In the genomic region with DNA sequence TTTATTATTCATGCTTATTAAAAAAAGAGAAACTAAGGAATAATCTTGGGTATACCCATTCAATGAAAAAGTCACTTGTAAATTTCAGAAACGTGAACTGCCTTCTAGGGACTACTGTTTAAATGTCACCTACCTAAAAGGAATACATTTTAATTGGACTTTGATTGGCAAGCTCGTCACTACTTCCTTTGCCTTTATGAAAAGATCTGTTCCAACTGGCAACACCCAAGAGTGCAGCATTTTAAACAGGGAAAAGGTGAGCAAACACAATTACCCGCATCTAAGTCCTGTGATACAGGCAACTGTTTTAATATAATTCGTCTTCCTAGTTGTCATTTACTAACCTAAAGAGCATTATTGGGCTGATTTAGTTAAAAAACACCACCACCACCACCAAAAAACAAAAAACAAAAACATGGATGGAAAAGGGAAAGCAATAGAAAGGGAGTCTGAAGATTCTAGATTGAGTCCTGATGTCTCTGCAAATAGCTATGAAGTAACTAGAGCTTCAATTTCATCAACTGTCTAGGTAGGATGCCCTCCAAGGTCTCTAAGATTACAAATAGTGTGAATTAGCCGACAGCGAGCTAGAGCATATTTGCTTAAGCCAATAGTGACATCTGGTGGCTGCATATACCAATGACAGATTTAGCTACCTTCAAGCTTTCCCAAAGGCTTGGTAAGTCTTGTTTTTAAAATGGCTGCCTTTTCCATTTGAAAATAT, we compare ENCODE assay signal across 7 cellular contexts. TPM values are rescaled to one million over a fixed set of nuclear protein-coding genes. Genes with fewer than 3 reads are reported as not detected.
DNase-seq lines count a peak whose midpoint lies in the region; ATAC-seq and TF ChIP-seq lines count a peak whose summit lies in the region.

No MANE protein-coding gene starts in this region.

- peaks cover 2% of the 10 kb centered on the region for H3K4me1 Mint-ChIP-seq in activated CD4-positive, alpha-beta memory T cell treated with anti-CD3 and anti-CD28 coated beads for 36 hours (ENCODE audit: low read depth)

- CTCF ChIA-PET in activated CD4-positive, alpha-beta memory T cell treated with anti-CD3 and anti-CD28 coated beads for 36 hours (lab: Charles Lee), result interaction anchor here (0.6 to 2.0 kb wide), 33 partner anchors 9 to 1194 kb away, joined by 3 to 13 read pairs (median 4); a partner anchor contains a TSS

- H3K4me1 ChIP-seq in foreskin keratinocyte, result no peaks in the 10 kb centered on the region

- H3K27me3 Mint-ChIP-seq in activated CD4-positive, alpha-beta memory T cell treated with anti-CD3 and anti-CD28 coated beads for 36 hours, result peaks cover 9% of the 10 kb centered on the region

- no peak overlapping the region for H3K4me3 Mint-ChIP-seq in activated CD4-positive, alpha-beta memory T cell treated with anti-CD3 and anti-CD28 coated beads for 36 hours

- peak; percentile 94 for TF ChIP-seq CTCF in foreskin keratinocyte (conservative IDR thresholded peaks at IDR 0.05)

- H3K27ac Mint-ChIP-seq in activated CD4-positive, alpha-beta memory T cell treated with anti-CD3 and anti-CD28 coated beads for 36 hours, result no peak overlapping the region

- POLR2A ChIA-PET in activated CD4-positive, alpha-beta memory T cell treated with anti-CD3 and anti-CD28 coated beads for 36 hours (lab: Charles Lee), result no interaction called here

- no peaks in the 10 kb centered on the region for H3K27me3 ChIP-seq in foreskin keratinocyte

- no peak overlapping the region for H3K27ac ChIP-seq in foreskin keratinocyte

- DNase-seq in GF-D8 (lab: John Stamatoyannopoulos, UW), result peak; percentile 33
- DNase-seq in NCI-H510A treated with DMSO at 0.1 percent for 48 hours (lab: John Stamatoyannopoulos, UW), result peak; percentile 93
- peak; percentile 20 for DNase-seq in activated CD4-positive, alpha-beta memory T cell treated with anti-CD3 and anti-CD28 coated beads for 36 hours
- peak; percentile 34 to 64 for DNase-seq in foreskin keratinocyte
- DNase-seq in non-pigmented ciliary epithelial cell (ENCODE audit: low read depth), result peak; percentile 76

- intact Hi-C loops in activated CD4-positive, alpha-beta memory T cell treated with anti-CD3 and anti-CD28 coated beads for 36 hours (cut with micrococcal nuclease), result loop anchor here (1.0 to 10.0 kb wide), 5 partner anchors 63 to 1331 kb away; no protein-coding TSS in a partner anchor

- no peaks in the 10 kb centered on the region for H3K36me3 Mint-ChIP-seq in activated CD4-positive, alpha-beta memory T cell treated with anti-CD3 and anti-CD28 coated beads for 36 hours

- ATAC-seq in GM21390 (IDR thresholded peaks at IDR 0.05; ENCODE audit: unreplicated experiment) (peak; percentile 100), HG03565 (IDR thresholded peaks at IDR 0.05; ENCODE audit: unreplicated experiment) (peak; percentile 98), foreskin keratinocyte (peak; percentile 99)

- no peaks in the 10 kb centered on the region for H3K9me3 Mint-ChIP-seq in activated CD4-positive, alpha-beta memory T cell treated with anti-CD3 and anti-CD28 coated beads for 36 hours

RNA-seq across cellular contexts. Expression of a gene that starts 33.8 kb away (rescaled TPM):
- 1 to 10 TPM; 2.3 to 2.4 TPM for total RNA-seq in activated CD4-positive, alpha-beta memory T cell treated with anti-CD3 and anti-CD28 coated beads for 36 hours
- 1.5 and 4.2 TPM in 2 replicates for total RNA-seq in foreskin keratinocyte
- polyA plus RNA-seq in foreskin keratinocyte, result 1.4 and 2.6 TPM in 2 replicates

Comparison
In these comparisons a context has a peak if more than half of its experiments do, and no peak if none do; other contexts are left out.
1. DNase-seq: peak in every context shown above with its lines; median percentile 93 in NCI-H510A treated with DMSO at 0.1 percent for 48 hours; 76 in non-pigmented ciliary epithelial cell; 49 in foreskin keratinocyte; 33 in GF-D8; 20 in activated CD4-positive, alpha-beta memory T cell treated with anti-CD3 and anti-CD28 coated beads for 36 hours.